Comparison of ENCODE assay signal across 1 cellular context in genomic region chr14:65231286-65231980, GRCh38.
A peak's percentile ranks its signal among the peaks of the same experiment; 100 is the strongest.
TF ChIP-seq lines count a peak whose summit lies in the region.

No MANE protein-coding gene starts in this region.

TF ChIP-seq in HepG2, 621 proteins besides CTCF, POLR2A, EP300 and RAD21 (continued from another document):
- TF ChIP-seq, protein P1, sequence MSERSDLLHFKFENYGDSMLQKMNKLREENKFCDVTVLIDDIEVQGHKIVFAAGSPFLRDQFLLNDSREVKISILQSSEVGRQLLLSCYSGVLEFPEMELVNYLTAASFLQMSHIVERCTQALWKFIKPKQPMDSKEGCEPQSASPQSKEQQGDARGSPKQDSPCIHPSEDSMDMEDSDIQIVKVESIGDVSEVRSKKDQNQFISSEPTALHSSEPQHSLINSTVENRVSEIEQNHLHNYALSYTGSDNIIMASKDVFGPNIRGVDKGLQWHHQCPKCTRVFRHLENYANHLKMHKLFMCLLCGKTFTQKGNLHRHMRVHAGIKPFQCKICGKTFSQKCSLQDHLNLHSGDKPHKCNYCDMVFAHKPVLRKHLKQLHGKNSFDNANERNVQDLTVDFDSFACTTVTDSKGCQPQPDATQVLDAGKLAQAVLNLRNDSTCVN (CRISPR knock-in tag; IDR thresholded peaks at IDR 0.05; ENCODE audit: borderline replicate concordance), result peak; percentile 94
- TF ChIP-seq MYNN (CRISPR knock-in tag; IDR thresholded peaks at IDR 0.05; ENCODE audit: low read depth) (no peak), ZNF382 (CRISPR knock-in tag; IDR thresholded peaks at IDR 0.05; ENCODE audit: borderline replicate concordance) (no peak), LCORL (IDR thresholded peaks at IDR 0.05) (no peak), LCORL (CRISPR knock-in tag; IDR thresholded peaks at IDR 0.05) (peak; percentile 62; the same call in 1 of the 2 replicates), SNRNP70 (IDR thresholded peaks at IDR 0.05; ENCODE audit: low read depth, low read length) (no peak), HMG20A (CRISPR knock-in tag; IDR thresholded peaks at IDR 0.05; ENCODE audit: borderline replicate concordance) (peak; percentile 32; the same call in 1 of the 2 replicates), TCF7 (IDR thresholded peaks at IDR 0.05; ENCODE audit: low read depth) (peak; percentile 27; the same call in 1 of the 2 replicates), KAT8 (CRISPR knock-in tag; IDR thresholded peaks at IDR 0.05) (0 out of 2 replicates have a peak, but pooled peaks have one; percentile 23), POLR2G (IDR thresholded peaks at IDR 0.05; ENCODE audit: low read depth, low read length) (peak; percentile 48; the same call in 1 of the 2 replicates), HDAC1 (CRISPR knock-in tag; IDR thresholded peaks at IDR 0.05) (0 out of 2 replicates have a peak, but pooled peaks have one; percentile 19), ZC3H4 (CRISPR knock-in tag; IDR thresholded peaks at IDR 0.05; ENCODE audit: borderline replicate concordance) (no peak), TEAD3 (CRISPR knock-in tag; optimal IDR thresholded peaks at IDR 0.05; ENCODE audit: borderline replicate concordance) (peak; percentile 62), SSRP1 (CRISPR knock-in tag; IDR thresholded peaks at IDR 0.05) (no peak), RARA (CRISPR knock-in tag; IDR thresholded peaks at IDR 0.05) (no peak), SOX5 (CRISPR knock-in tag; IDR thresholded peaks at IDR 0.05; ENCODE audit: borderline replicate concordance) (peak; percentile 77; the same call in 1 of the 2 replicates), ZNF12 (CRISPR knock-in tag; IDR thresholded peaks at IDR 0.05) (0 out of 2 replicates have a peak, but pooled peaks have one; percentile 28)
- TF ChIP-seq, protein P2, sequence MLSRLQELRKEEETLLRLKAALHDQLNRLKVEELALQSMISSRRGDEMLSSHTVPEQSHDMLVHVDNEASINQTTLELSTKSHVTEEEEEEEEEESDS (CRISPR knock-in tag; IDR thresholded peaks at IDR 0.05; ENCODE audit: borderline replicate concordance), result no peak
- TF ChIP-seq, protein P3, sequence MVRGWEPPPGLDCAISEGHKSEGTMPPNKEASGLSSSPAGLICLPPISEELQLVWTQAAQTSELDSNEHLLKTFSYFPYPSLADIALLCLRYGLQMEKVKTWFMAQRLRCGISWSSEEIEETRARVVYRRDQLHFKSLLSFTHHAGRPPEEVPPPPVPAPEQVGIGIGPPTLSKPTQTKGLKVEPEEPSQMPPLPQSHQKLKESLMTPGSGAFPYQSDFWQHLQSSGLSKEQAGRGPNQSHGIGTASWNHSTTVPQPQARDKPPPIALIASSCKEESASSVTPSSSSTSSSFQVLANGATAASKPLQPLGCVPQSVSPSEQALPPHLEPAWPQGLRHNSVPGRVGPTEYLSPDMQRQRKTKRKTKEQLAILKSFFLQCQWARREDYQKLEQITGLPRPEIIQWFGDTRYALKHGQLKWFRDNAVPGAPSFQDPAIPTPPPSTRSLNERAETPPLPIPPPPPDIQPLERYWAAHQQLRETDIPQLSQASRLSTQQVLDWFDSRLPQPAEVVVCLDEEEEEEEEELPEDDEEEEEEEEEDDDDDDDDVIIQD (CRISPR knock-in tag; IDR thresholded peaks at IDR 0.05; ENCODE audit: low read depth), result 0 out of 2 replicates have a peak, but pooled peaks have one; percentile 31
